7 cellular contexts compared by ENCODE assay signal in the genomic region with DNA sequence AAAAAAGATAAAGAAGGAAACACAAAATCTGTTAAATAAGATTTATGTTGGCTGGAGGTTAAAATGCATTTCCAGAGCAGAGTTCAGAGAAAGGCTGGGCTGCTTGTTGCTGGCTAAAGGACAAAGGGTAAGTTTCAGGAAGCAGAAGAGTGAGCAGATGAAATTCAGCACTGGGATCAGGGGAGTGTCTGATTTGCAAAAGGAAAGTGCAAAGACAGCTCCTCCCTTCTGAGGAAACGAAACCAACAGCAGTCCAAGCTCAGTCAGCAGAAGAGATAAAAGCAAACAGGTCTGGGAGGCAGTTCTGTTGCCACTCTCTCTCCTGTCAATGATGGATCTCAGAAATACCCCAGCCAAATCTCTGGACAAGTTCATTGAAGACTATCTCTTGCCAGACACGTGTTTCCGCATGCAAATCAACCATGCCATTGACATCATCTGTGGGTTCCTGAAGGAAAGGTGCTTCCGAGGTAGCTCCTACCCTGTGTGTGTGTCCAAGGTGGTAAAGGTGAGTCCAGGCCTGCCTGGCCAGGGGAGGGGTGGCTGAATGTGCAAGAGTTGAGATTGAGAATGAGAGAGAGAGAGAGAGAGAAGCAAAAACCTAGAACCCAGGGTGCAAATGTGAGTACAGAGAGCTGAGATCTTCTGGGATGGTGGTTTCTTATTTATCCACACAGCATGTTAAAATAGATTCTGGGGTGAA. TPM values are rescaled to one million over a fixed set of nuclear protein-coding genes. Genes with fewer than 3 reads are reported as not detected.
DNase-seq lines count a peak whose midpoint lies in the region; ATAC-seq, FAIRE-seq and TF ChIP-seq lines count a peak whose summit lies in the region.

A gene (plus strand): TSS at position 251 of the 703 bp plus-strand sequence. CDS start 78 bp downstream, at position 329.

- peak within 1 kb of the TSS; percentile 100 for H3K4me3 Mint-ChIP-seq in T-helper 1 cell treated with Interleukin-12 subunit alpha and Interleukin-12 subunit beta and Interleukin-4 antibody, amounts not matched to agents 30 μg/mL and 1 μg/mL, for 36 hours

- no peak within 1 kb of the TSS for H3K18ac ChIP-seq in H1 (ENCODE audit: extremely low read depth, low read length)

- no peaks in the 10 kb centered on the region for H3K27me3 ChIP-seq in H1 (replicated peaks in 1 of 4; ENCODE audit: control insufficient read depth in 3 of 4, extremely low read depth in 1 of 4, insufficient read depth in 3 of 4, low read length in 3 of 4)

- no peak within 1 kb of the TSS for H4K8ac ChIP-seq in H1 (ENCODE audit: extremely low read depth, insufficient read depth, low read length)

- no peak within 1 kb of the TSS for H2BK5ac ChIP-seq in H1 (ENCODE audit: low read depth, low read length)

- H3K4me2 ChIP-seq in H1 (ENCODE audit: insufficient read depth in 1 of 2, low read depth in 2 of 2, low read length in 2 of 2), result no peak within 1 kb of the TSS; a peak in 1 of 4 replicates

- no peak within 1 kb of the TSS for H3K14ac ChIP-seq in H1 (ENCODE audit: insufficient read length)

- no peak for TF ChIP-seq CTCF in GM12875 (IDR thresholded peaks at IDR 0.05; ENCODE audit: borderline replicate concordance, insufficient read depth, low read depth, low read length)
- no peak for TF ChIP-seq CTCF in H1 (IDR thresholded peaks at IDR 0.05; ENCODE audit: control extremely low read depth in 1 of 3, insufficient read depth in 1 of 3, low read depth in 1 of 3, low read length in 3 of 3)

- H3K9me3 Mint-ChIP-seq in T-helper 1 cell treated with Interleukin-12 subunit alpha and Interleukin-12 subunit beta and Interleukin-4 antibody, amounts not matched to agents 30 μg/mL and 1 μg/mL, for 36 hours, result no peaks in the 10 kb centered on the region

- no peak for FAIRE-seq in H1 (lab: Jason Lieb, UNC)

- H3K9me3 ChIP-seq in H1 (ENCODE audit: insufficient read depth in 2 of 2, low read depth in 1 of 2, low read length in 1 of 2), result peaks cover 5% of the 10 kb centered on the region in 2 experiments; a peak in 3 of 4 replicates

- peak within 1 kb of the TSS; percentile 97 for H3K27ac Mint-ChIP-seq in T-helper 1 cell treated with Interleukin-12 subunit alpha and Interleukin-12 subunit beta and Interleukin-4 antibody, amounts not matched to agents 30 μg/mL and 1 μg/mL, for 36 hours

- H3K4me3 ChIP-seq in GM12875 (ENCODE audit: low read depth, low read length) (peak within 1 kb of the TSS; percentile 44), H1 (ENCODE audit: extremely low read depth in 1 of 4, insufficient read depth in 2 of 4, low read depth in 3 of 4, low read length in 4 of 4) (no peak within 1 kb of the TSS), urinary bladder (ENCODE audit: low read depth, low read length) (peak within 1 kb of the TSS; percentile 50)

- no peaks in the 10 kb centered on the region for H3K23me2 ChIP-seq in H1 (ENCODE audit: low read depth, low read length)

- H3K56ac ChIP-seq in H1 (replicated peaks; ENCODE audit: insufficient read length, low read depth, low read length), result no peak within 1 kb of the TSS

- no peak for TF ChIP-seq POLR2A in H1 (IDR thresholded peaks at IDR 0.05; ENCODE audit: control extremely low read depth in 1 of 2, low read depth in 2 of 2, low read length in 2 of 2)

- H2AK5ac ChIP-seq in H1 (ENCODE audit: low read depth, low read length), result no peak within 1 kb of the TSS

- WGBS in H1 (ENCODE audit: extremely low coverage in 1 of 2, insufficient coverage in 1 of 2, insufficient read length in 1 of 2, insufficient replicate concordance in 2 of 2, low coverage in 1 of 2, low lambda C conversion rate in 2 of 2, missing lambda C conversion rate in 1 of 2), 2 experiments, result 64% methylated on average over 4 of the region's 4 CpGs; no CpG with 5 or more reads in 1 of the 2 experiments
- WGBS in urinary bladder, result 22% methylated on average over 4 of the region's 4 CpGs

- POLR2A ChIA-PET in H1 (lab: Charles Lee; ENCODE audit: partially characterized antibody), result no interaction called here

- H3K23ac ChIP-seq in H1 (ENCODE audit: insufficient read length), result no peak within 1 kb of the TSS

- H2AFZ ChIP-seq in H1 (ENCODE audit: low read length), result peak within 1 kb of the TSS; percentile 96

- H3K27ac ChIP-seq in H1 (ENCODE audit: low read depth, low read length) (no peak within 1 kb of the TSS), urinary bladder (ENCODE audit: low read depth) (peak within 1 kb of the TSS; percentile 65)

- CTCF ChIA-PET in H1 (lab: Charles Lee; ENCODE audit: partially characterized antibody), result no interaction called here

- no peak within 1 kb of the TSS for H4K91ac ChIP-seq in H1 (replicated peaks; ENCODE audit: insufficient read length, low read length)

- no peak for TF ChIP-seq EP300 in H1 (IDR thresholded peaks at IDR 0.05; ENCODE audit: borderline replicate concordance in 1 of 2, low read depth in 2 of 2, low read length in 2 of 2)

- no peak for TF ChIP-seq RAD21 in H1 (IDR thresholded peaks at IDR 0.05 in 1 of 2, conservative IDR thresholded peaks at IDR 0.05 in 1 of 2; ENCODE audit: low read depth in 2 of 2, low read length in 2 of 2)

- H3K36me3 ChIP-seq in H1 (ENCODE audit: control insufficient read depth in 2 of 4, insufficient read depth in 4 of 4, low read length in 3 of 4) (no peaks in the 10 kb centered on the region), urinary bladder (ENCODE audit: insufficient read depth) (peaks cover 2% of the 10 kb centered on the region)

- DNase-seq in KBM-7 (peak; percentile 87), H1 (ENCODE audit: low read depth in 1 of 2, low spot score in 2 of 2) (no peak), mucosa of gallbladder (ENCODE audit: low spot score) (peak; percentile 70)

- in situ Hi-C loops in KBM-7 (cut with MboI; ENCODE audit: low pct_unique_long_range_greater_than_20kb, low sequenced_read_pairs), result no loop called here

- H3K79me2 ChIP-seq in H1 (ENCODE audit: control insufficient read depth in 1 of 2, insufficient read depth in 2 of 2, low read length in 2 of 2), result no peaks in the 10 kb centered on the region

- no peak within 1 kb of the TSS for H2BK12ac ChIP-seq in H1 (ENCODE audit: low read depth, low read length)

- no peak within 1 kb of the TSS for H4K5ac ChIP-seq in H1 (ENCODE audit: insufficient read length, low read depth, low read length)

- ATAC-seq in GM21576 (IDR thresholded peaks at IDR 0.05; ENCODE audit: unreplicated experiment), result peak; percentile 54

- peaks cover 60% of the 10 kb centered on the region for H3K4me1 Mint-ChIP-seq in T-helper 1 cell treated with Interleukin-12 subunit alpha and Interleukin-12 subunit beta and Interleukin-4 antibody, amounts not matched to agents 30 μg/mL and 1 μg/mL, for 36 hours (ENCODE audit: low read depth)

- no peaks in the 10 kb centered on the region for H3K79me1 ChIP-seq in H1 (ENCODE audit: low read depth, low read length)

- no peak within 1 kb of the TSS for H2BK120ac ChIP-seq in H1 (replicated peaks; ENCODE audit: low read depth, low read length)

- peaks cover 42% of the 10 kb centered on the region for H3K36me3 Mint-ChIP-seq in T-helper 1 cell treated with Interleukin-12 subunit alpha and Interleukin-12 subunit beta and Interleukin-4 antibody, amounts not matched to agents 30 μg/mL and 1 μg/mL, for 36 hours (ENCODE audit: low read depth)

- no peaks in the 10 kb centered on the region for H3K27me3 Mint-ChIP-seq in T-helper 1 cell treated with Interleukin-12 subunit alpha and Interleukin-12 subunit beta and Interleukin-4 antibody, amounts not matched to agents 30 μg/mL and 1 μg/mL, for 36 hours (ENCODE audit: low read depth)

- H2BK15ac ChIP-seq in H1 (ENCODE audit: low read length), result no peak within 1 kb of the TSS

- H3K4ac ChIP-seq in H1 (replicated peaks; ENCODE audit: insufficient read length, low read depth, low read length), result no peak within 1 kb of the TSS

- no peak within 1 kb of the TSS for H2BK20ac ChIP-seq in H1 (ENCODE audit: low read length)

- H3K4me1 ChIP-seq in H1 (replicated peaks in 1 of 4; ENCODE audit: control insufficient read depth in 3 of 4, insufficient read depth in 4 of 4, low read length in 3 of 4), result no peaks in the 10 kb centered on the region
- peaks cover 4% of the 10 kb centered on the region for H3K4me1 ChIP-seq in urinary bladder (ENCODE audit: insufficient read depth)

- no peak within 1 kb of the TSS for H3K9ac ChIP-seq in H1 (replicated peaks in 1 of 4; ENCODE audit: extremely low read depth in 1 of 4, low read depth in 3 of 4, low read length in 3 of 4)

- H4K20me1 ChIP-seq in H1 (replicated peaks in 1 of 2; ENCODE audit: control insufficient read depth in 1 of 2, insufficient read depth in 2 of 2, low read length in 2 of 2), result no peaks in the 10 kb centered on the region

TF ChIP-seq in H1, 55 proteins besides CTCF, POLR2A, EP300 and RAD21 (continues in another document):
- no peak for TF ChIP-seq NANOG (IDR thresholded peaks at IDR 0.05; ENCODE audit: insufficient read depth, low read depth, low read length, poor library complexity, severe bottlenecking)
- no peak for TF ChIP-seq RFX5 (IDR thresholded peaks at IDR 0.05; ENCODE audit: borderline replicate concordance, low read depth, low read length)
- no peak for TF ChIP-seq SIN3A (conservative IDR thresholded peaks at IDR 0.05 in 1 of 2, IDR thresholded peaks at IDR 0.05 in 1 of 2; ENCODE audit: low read depth in 1 of 2, low read length in 2 of 2)
- no peak for TF ChIP-seq TEAD4 (IDR thresholded peaks at IDR 0.05; ENCODE audit: low read depth, low read length)
- TF ChIP-seq ASH2L (IDR thresholded peaks at IDR 0.05; ENCODE audit: low read length), result no peak
- TF ChIP-seq, protein P1, sequence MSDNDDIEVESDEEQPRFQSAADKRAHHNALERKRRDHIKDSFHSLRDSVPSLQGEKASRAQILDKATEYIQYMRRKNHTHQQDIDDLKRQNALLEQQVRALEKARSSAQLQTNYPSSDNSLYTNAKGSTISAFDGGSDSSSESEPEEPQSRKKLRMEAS (IDR thresholded peaks at IDR 0.05), result no peak
- no peak for TF ChIP-seq MAFK (IDR thresholded peaks at IDR 0.05; ENCODE audit: low read depth, low read length)
- TF ChIP-seq JUND (IDR thresholded peaks at IDR 0.05; ENCODE audit: low read length), result no peak
- no peak for TF ChIP-seq CHD2 (IDR thresholded peaks at IDR 0.05; ENCODE audit: low read length)
- no peak for TF ChIP-seq ZNF274 (IDR thresholded peaks at IDR 0.05; ENCODE audit: borderline replicate concordance, extremely low read depth, low read length)
- no peak for TF ChIP-seq CREB1 (IDR thresholded peaks at IDR 0.05)

RNA-seq across cellular contexts. Expression of the gene that starts here (rescaled TPM):
- not detected in 2 replicates for total RNA-seq in H1 (2021; fragmentation: NEBNext Ultra II Directional; extraction: Animal tissue kit (Norgen Biotek cat#: 25700))
- polyA plus RNA-seq in H1 (2011; rRNA removed), result 0.13 and 0.23 TPM in 2 replicates
- 0.10 TPM for polyA plus RNA-seq in H1 (2011; cell fraction: cytosol; rRNA removed)
- polyA plus RNA-seq in H1 (2011; cell fraction: nucleus; rRNA removed), result 0.06 TPM
- 0.26 to 0.72 TPM (median 0.36 TPM) in 3 of 4 replicates, not detected in the other for polyA plus RNA-seq in H1 (2012, experiment 1 of 2)
- 0.17 TPM for polyA plus RNA-seq in H1 (2012, experiment 2 of 2)
- not detected for polyA plus RNA-seq in H1 (2013, experiment 1 of 2)
- polyA plus RNA-seq in H1 (2013, experiment 2 of 2), result not detected
- polyA minus RNA-seq in H1 (2011; rRNA and poly(A)+ RNA removed), result not detected in 2 replicates
- polyA minus RNA-seq in H1 (2011; cell fraction: cytosol; rRNA and poly(A)+ RNA removed), result not detected
- polyA minus RNA-seq in H1 (2011; cell fraction: nucleus; rRNA and poly(A)+ RNA removed), result not detected
- 27.9 TPM for total RNA-seq in mucosa of gallbladder
- total RNA-seq in urinary bladder, result 28.9 TPM
- 20.8 TPM for polyA plus RNA-seq in urinary bladder

Comparison
In these comparisons a context has a peak if more than half of its experiments do, and no peak if none do; other contexts are left out.
1. RNA of the gene that starts here (total RNA-seq): 28.9 TPM in urinary bladder (single experiment) and 27.9 TPM in mucosa of gallbladder (single experiment); not detected in H1; every median in the first group is over 10 times any median in the second.
2. RNA of the gene that starts here (polyA plus RNA-seq): 20.8 TPM in urinary bladder (single experiment); 0.06 to 0.72 TPM in H1; every median in the first group is over 10 times any median in the second.
3. H3K4me3 ChIP-seq: peak in GM12875 (single experiment) and urinary bladder (single experiment); none in H1 (0 of 4).
4. DNase-seq: peak in KBM-7 (single experiment) and mucosa of gallbladder (single experiment); none in H1 (0 of 2).